Comparison of ENCODE assay signal across 1 cellular context in the genomic region with DNA sequence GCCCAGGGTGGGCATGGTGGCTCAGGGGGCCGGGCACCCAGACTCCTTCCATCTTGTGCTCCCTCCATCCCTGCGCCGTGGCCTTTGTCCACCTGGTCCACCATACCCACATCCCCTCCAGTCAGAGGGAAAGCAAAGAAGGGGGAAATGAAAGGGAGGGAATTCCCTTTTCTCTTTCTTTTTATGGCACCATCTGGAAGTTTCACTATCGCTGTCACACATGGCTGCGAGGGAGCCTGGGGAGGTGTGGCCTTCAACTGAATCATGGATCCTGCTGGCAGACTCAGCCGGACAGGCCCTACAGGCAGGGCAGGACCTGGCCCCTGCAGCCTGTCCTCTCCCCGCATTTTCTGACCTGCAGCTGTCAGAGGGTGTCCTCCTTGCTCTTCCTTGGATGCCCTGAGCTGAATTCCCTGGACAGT.
TF ChIP-seq lines count a peak whose summit lies in the region.

No MANE protein-coding gene starts in this region.

TF ChIP-seq in SK-N-SH treated with all-trans-retinoic acid at 6 μM for 48 hours, 23 proteins besides CTCF, POLR2A, EP300 and RAD21 (continued from another document):
- TF ChIP-seq, protein P1, sequence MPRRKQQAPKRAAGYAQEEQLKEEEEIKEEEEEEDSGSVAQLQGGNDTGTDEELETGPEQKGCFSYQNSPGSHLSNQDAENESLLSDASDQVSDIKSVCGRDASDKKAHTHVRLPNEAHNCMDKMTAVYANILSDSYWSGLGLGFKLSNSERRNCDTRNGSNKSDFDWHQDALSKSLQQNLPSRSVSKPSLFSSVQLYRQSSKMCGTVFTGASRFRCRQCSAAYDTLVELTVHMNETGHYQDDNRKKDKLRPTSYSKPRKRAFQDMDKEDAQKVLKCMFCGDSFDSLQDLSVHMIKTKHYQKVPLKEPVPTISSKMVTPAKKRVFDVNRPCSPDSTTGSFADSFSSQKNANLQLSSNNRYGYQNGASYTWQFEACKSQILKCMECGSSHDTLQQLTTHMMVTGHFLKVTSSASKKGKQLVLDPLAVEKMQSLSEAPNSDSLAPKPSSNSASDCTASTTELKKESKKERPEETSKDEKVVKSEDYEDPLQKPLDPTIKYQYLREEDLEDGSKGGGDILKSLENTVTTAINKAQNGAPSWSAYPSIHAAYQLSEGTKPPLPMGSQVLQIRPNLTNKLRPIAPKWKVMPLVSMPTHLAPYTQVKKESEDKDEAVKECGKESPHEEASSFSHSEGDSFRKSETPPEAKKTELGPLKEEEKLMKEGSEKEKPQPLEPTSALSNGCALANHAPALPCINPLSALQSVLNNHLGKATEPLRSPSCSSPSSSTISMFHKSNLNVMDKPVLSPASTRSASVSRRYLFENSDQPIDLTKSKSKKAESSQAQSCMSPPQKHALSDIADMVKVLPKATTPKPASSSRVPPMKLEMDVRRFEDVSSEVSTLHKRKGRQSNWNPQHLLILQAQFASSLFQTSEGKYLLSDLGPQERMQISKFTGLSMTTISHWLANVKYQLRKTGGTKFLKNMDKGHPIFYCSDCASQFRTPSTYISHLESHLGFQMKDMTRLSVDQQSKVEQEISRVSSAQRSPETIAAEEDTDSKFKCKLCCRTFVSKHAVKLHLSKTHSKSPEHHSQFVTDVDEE (CRISPR knock-in tag; IDR thresholded peaks at IDR 0.05), result no peak
- TF ChIP-seq BACH2 (CRISPR knock-in tag; IDR thresholded peaks at IDR 0.05; ENCODE audit: borderline replicate concordance) (no peak), TOX (CRISPR knock-in tag; IDR thresholded peaks at IDR 0.05; ENCODE audit: borderline replicate concordance) (no peak), ZC3H10 (CRISPR knock-in tag; IDR thresholded peaks at IDR 0.05) (no peak), ZFP30 (CRISPR knock-in tag; IDR thresholded peaks at IDR 0.05) (no peak), OSR1 (CRISPR knock-in tag; IDR thresholded peaks at IDR 0.05) (no peak), TCF4 (CRISPR knock-in tag; IDR thresholded peaks at IDR 0.05; ENCODE audit: borderline replicate concordance) (no peak), SNAI2 (CRISPR knock-in tag; IDR thresholded peaks at IDR 0.05) (no peak), GLIS3 (CRISPR knock-in tag; IDR thresholded peaks at IDR 0.05) (no peak)
- TF ChIP-seq, protein P2, sequence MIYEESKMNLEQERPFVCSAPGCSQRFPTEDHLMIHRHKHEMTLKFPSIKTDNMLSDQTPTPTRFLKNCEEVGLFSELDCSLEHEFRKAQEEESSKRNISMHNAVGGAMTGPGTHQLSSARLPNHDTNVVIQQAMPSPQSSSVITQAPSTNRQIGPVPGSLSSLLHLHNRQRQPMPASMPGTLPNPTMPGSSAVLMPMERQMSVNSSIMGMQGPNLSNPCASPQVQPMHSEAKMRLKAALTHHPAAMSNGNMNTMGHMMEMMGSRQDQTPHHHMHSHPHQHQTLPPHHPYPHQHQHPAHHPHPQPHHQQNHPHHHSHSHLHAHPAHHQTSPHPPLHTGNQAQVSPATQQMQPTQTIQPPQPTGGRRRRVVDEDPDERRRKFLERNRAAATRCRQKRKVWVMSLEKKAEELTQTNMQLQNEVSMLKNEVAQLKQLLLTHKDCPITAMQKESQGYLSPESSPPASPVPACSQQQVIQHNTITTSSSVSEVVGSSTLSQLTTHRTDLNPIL (CRISPR knock-in tag; IDR thresholded peaks at IDR 0.05; ENCODE audit: low read depth), result no peak
- TF ChIP-seq, protein P3, sequence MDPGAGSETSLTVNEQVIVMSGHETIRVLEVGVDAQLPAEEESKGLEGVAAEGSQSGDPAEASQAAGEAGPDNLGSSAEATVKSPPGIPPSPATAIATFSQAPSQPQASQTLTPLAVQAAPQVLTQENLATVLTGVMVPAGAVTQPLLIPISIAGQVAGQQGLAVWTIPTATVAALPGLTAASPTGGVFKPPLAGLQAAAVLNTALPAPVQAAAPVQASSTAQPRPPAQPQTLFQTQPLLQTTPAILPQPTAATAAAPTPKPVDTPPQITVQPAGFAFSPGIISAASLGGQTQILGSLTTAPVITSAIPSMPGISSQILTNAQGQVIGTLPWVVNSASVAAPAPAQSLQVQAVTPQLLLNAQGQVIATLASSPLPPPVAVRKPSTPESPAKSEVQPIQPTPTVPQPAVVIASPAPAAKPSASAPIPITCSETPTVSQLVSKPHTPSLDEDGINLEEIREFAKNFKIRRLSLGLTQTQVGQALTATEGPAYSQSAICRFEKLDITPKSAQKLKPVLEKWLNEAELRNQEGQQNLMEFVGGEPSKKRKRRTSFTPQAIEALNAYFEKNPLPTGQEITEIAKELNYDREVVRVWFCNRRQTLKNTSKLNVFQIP (CRISPR knock-in tag; IDR thresholded peaks at IDR 0.05; ENCODE audit: borderline replicate concordance, low read depth), result no peak
